ENCODE assay signal across 22 cellular contexts in the genomic region with DNA sequence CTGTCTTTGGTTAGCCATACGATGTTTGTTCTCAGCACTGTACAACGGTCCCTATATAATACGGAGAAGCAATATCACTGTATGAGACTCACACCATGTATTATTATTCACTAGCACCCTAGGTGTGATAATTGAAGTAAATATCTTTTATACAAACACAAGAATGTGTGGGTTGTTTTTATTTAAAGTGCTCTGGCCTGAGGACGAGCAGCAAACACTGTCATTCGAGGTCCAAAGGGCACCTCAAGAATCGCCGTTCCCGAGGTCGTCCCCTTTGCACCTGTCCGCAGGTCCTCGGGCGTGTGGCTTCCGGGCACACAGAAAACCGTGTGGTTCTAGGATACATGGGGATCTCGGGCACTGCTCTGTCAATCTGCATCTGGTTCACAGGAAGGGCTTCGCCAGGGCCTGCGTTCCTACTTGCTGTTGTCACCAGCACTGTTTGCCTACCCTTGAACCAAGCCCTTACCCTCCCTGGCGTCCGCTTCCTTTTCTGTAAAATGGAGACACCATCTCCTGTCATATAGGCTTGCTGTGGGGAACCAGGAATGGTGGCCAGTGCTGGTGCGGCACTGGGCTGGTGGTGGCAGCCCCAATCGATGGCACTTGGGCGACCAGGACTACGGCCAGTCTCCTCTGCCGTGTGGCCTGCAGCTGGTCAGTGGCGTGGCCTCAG.
"Had no signal": no experiment of that assay in that cellular context is flagged by ENCODE, and none has a peak within 500 bp of the region (broad histone marks: within the 10 kb centered on the region; RNA-seq: fewer than 3 reads in every experiment).

No MANE protein-coding gene starts in this region.

- H3K36me3 ChIP-seq: gastrocnemius medialis, ovary, right atrium auricular region, thyroid gland had no signal

- H3K27ac ChIP-seq: coronary artery, esophagus squamous epithelium, gastrocnemius medialis, ovary, psoas muscle, right atrium auricular region, thyroid gland had no signal

- H3K4me3 Mint-ChIP-seq: activated B cell treated with CpG ODN at 0.5 μM for 24 hours; activated CD4-positive, alpha-beta T cell treated with anti-CD3 and anti-CD28 coated beads for 36 hours; activated naive CD8-positive, alpha-beta T cell treated with anti-CD3 and anti-CD28 coated beads for 36 hours; activated T-cell treated with anti-CD3 and anti-CD28 coated beads, Interleukin-2, amount 50 U/mL, for 4 hours; memory B cell; stimulated activated naive CD8-positive, alpha-beta T cell treated with anti-CD3 and anti-CD28 coated beads, Interleukin-15, Interleukin-2, amounts not matched to agents 100 ng/mL and 50 ng/mL, for 24 hours had no signal

- H3K4me1 Mint-ChIP-seq: activated B cell treated with CpG ODN at 0.5 μM for 24 hours; activated CD4-positive, alpha-beta T cell treated with anti-CD3 and anti-CD28 coated beads for 36 hours; activated naive CD8-positive, alpha-beta T cell treated with anti-CD3 and anti-CD28 coated beads for 36 hours; memory B cell had no signal

- H3K9me3 ChIP-seq: esophagus squamous epithelium, gastrocnemius medialis, mucosa of descending colon, ovary, psoas muscle, right atrium auricular region, thyroid gland had no signal

- H3K9me3 Mint-ChIP-seq: activated B cell treated with CpG ODN at 0.5 μM for 24 hours; activated naive CD8-positive, alpha-beta T cell treated with anti-CD3 and anti-CD28 coated beads for 36 hours; activated T-cell treated with anti-CD3 and anti-CD28 coated beads, Interleukin-2, amount 50 U/mL, for 4 hours; activated T-helper 2 cell treated with anti-CD3 and anti-CD28 coated beads, Interferon-gamma antibody, Interleukin-2, Interleukin-4, amounts not matched to agents 10 μg/mL and 5 μg/mL and 100 μg/mL, durations not matched to agents 14 hours and 24 hours and 36 hours; memory B cell; stimulated activated naive CD8-positive, alpha-beta T cell treated with anti-CD3 and anti-CD28 coated beads, Interleukin-15, Interleukin-2, amounts not matched to agents 100 ng/mL and 50 ng/mL, for 24 hours had no signal

- H3K27me3 ChIP-seq: esophagus squamous epithelium, gastrocnemius medialis, ovary, right atrium auricular region, thyroid gland had no signal

- H3K4me1 ChIP-seq: esophagus squamous epithelium, psoas muscle, right atrium auricular region had no signal

- H3K27ac Mint-ChIP-seq: activated B cell treated with CpG ODN at 0.5 μM for 24 hours; activated CD4-positive, alpha-beta T cell treated with anti-CD3 and anti-CD28 coated beads for 36 hours; activated naive CD8-positive, alpha-beta T cell treated with anti-CD3 and anti-CD28 coated beads for 36 hours; activated T-helper 2 cell treated with anti-CD3 and anti-CD28 coated beads, Interferon-gamma antibody, Interleukin-2, Interleukin-4, amounts not matched to agents 10 μg/mL and 5 μg/mL and 100 μg/mL, durations not matched to agents 14 hours and 24 hours and 36 hours; memory B cell; stimulated activated naive CD8-positive, alpha-beta T cell treated with anti-CD3 and anti-CD28 coated beads, Interleukin-15, Interleukin-2, amounts not matched to agents 100 ng/mL and 50 ng/mL, for 24 hours had no signal

- H3K36me3 Mint-ChIP-seq: activated naive CD8-positive, alpha-beta T cell treated with anti-CD3 and anti-CD28 coated beads for 36 hours had no signal

- ATAC-seq: activated CD4-positive, alpha-beta T cell treated with anti-CD3 and anti-CD28 coated beads for 36 hours; activated T-cell treated with anti-CD3 and anti-CD28 coated beads, Interleukin-2, amount 50 U/mL, for 4 hours; gastrocnemius medialis; mucosa of descending colon; psoas muscle had no signal

- H3K4me3 ChIP-seq: coronary artery, esophagus squamous epithelium, gastrocnemius medialis, mucosa of descending colon, ovary, psoas muscle, right atrium auricular region, thyroid gland had no signal

- DNase-seq: activated B cell treated with CpG ODN at 0.5 μM for 24 hours; activated CD4-positive, alpha-beta T cell treated with anti-CD3 and anti-CD28 coated beads for 36 hours; activated CD4-positive, alpha-beta T cell treated with anti-CD3 and anti-CD28 coated beads, Interleukin-2, amount 50 U/mL, for 48 hours; activated CD8-positive, alpha-beta memory T cell treated with anti-CD3 and anti-CD28 coated beads, Interleukin-2, amount 50 U/mL, for 48 hours; activated naive CD4-positive, alpha-beta T cell treated with Interleukin-2 at 50 U/mL for 16 hours; activated naive CD8-positive, alpha-beta T cell treated with anti-CD3 and anti-CD28 coated beads for 36 hours; activated T-cell treated with anti-CD3 and anti-CD28 coated beads, Interleukin-2, amount 50 U/mL, for 4 hours; amniotic stem cell; cerebellar nuclear complex; esophagus squamous epithelium; gastrocnemius medialis; mucosa of descending colon; ovary; psoas muscle; substantia nigra; T1000; thyroid gland had no signal

- H3K27me3 Mint-ChIP-seq: activated B cell treated with CpG ODN at 0.5 μM for 24 hours; activated CD4-positive, alpha-beta T cell treated with anti-CD3 and anti-CD28 coated beads for 36 hours; activated naive CD8-positive, alpha-beta T cell treated with anti-CD3 and anti-CD28 coated beads for 36 hours; memory B cell; stimulated activated naive CD8-positive, alpha-beta T cell treated with anti-CD3 and anti-CD28 coated beads, Interleukin-15, Interleukin-2, amounts not matched to agents 100 ng/mL and 50 ng/mL, for 24 hours had no signal
